Comparison of ENCODE assay signal across 8 cellular contexts in the genomic region with DNA sequence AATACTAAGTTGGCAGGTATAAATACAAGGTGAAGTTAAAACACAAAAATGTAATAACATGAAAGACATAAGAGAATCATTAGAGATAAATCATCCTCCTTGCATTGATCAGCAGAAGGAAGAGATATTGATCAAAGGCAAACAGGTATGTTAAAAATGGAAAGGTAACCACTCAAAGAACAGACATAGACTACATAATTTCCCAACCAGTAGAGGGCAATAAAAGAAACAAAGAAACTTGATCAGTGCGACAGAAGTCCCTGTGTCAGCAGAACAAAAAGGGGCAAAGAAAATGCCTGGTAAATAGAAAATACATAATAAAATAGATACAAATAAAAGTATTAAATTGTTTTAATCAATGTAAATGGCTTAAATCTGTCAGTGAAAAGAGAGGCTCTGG. TPM values are rescaled to one million over a fixed set of nuclear protein-coding genes. Genes with fewer than 3 reads are reported as not detected.
DNase-seq lines count a peak whose midpoint lies in the region; ATAC-seq and TF ChIP-seq lines count a peak whose summit lies in the region.

No MANE protein-coding gene starts in this region.

- no TSS peak for BruUV-seq in A673 (replicated peaks; lab: Mats Ljungman, UMichigan)

- H3K4me3 ChIP-seq in A673 (ENCODE audit: low read depth, low read length, poor library complexity, severe bottlenecking) (no peak overlapping the region), GM23248 (no peak overlapping the region), OCI-LY3 (ENCODE audit: low read length) (no peak overlapping the region), fibroblast of villous mesenchyme (ENCODE audit: low read depth, low read length) (no peak overlapping the region)

- WGBS in GM23248 (ENCODE audit: low coverage in 1 of 2, low lambda C conversion rate in 2 of 2, missing lambda C conversion rate in 2 of 2), 2 experiments: 94 to 100% methylated on average over 1 of the region's 1 CpG

- intact Hi-C loops in A673 (cut with micrococcal nuclease; ENCODE audit: unreplicated experiment): no loop called here

- no peaks in the 10 kb centered on the region for H3K9me2 ChIP-seq in GM23248 (ENCODE audit: insufficient read depth)

- H3K27me3 ChIP-seq in A673 (replicated peaks; ENCODE audit: insufficient read depth, low read depth, low read length, poor library complexity) (no peaks in the 10 kb centered on the region), GM23248 (replicated peaks; ENCODE audit: insufficient read depth) (no peaks in the 10 kb centered on the region), OCI-LY3 (ENCODE audit: low read depth, low read length) (no peaks in the 10 kb centered on the region)

- DNase-seq in A673 (ENCODE audit: low spot score) (peak; percentile 24), GM23248 (peak; percentile 29), fibroblast of villous mesenchyme (ENCODE audit: low read depth) (peak; percentile 16), KG1 (lab: John Stamatoyannopoulos, UW) (no peak)
- DNase-seq in stimulated activated naive CD4-positive, alpha-beta T cell (lab: John Stamatoyannopoulos, UW): no peak

- H4K20me1 ChIP-seq in GM23248 (ENCODE audit: insufficient read depth): no peaks in the 10 kb centered on the region
- H4K20me1 ChIP-seq in OCI-LY3 (ENCODE audit: insufficient read depth, low read length): no peaks in the 10 kb centered on the region

- POLR2A ChIA-PET in A673 (lab: Charles Lee; ENCODE audit: low non-redundant PET): no interaction called here

- TF ChIP-seq CTCF in A673 (conservative IDR thresholded peaks at IDR 0.05; ENCODE audit: low read depth, low read length) (peak; percentile 52; the same call in 1 of the 2 replicates), OCI-LY3 (IDR thresholded peaks at IDR 0.05; ENCODE audit: low read depth, low read length) (peak; percentile 60), fibroblast of villous mesenchyme (IDR thresholded peaks at IDR 0.05; ENCODE audit: insufficient read depth, low read depth, low read length) (peak; percentile 32)

- H3K4me2 ChIP-seq in GM23248 (ENCODE audit: unreplicated experiment) (no peak overlapping the region), OCI-LY3 (ENCODE audit: low read length) (no peak overlapping the region)

- no peak overlapping the region for H3K9ac ChIP-seq in GM23248
- H3K9ac ChIP-seq in OCI-LY3 (ENCODE audit: low read length): no peak overlapping the region

- H3K79me2 ChIP-seq in GM23248 (ENCODE audit: insufficient read depth) (no peaks in the 10 kb centered on the region), OCI-LY3 (ENCODE audit: low read length) (no peaks in the 10 kb centered on the region)

- H3K36me3 ChIP-seq in A673 (ENCODE audit: insufficient read depth, low read length, poor library complexity, severe bottlenecking): no peaks in the 10 kb centered on the region
- H3K36me3 ChIP-seq in GM23248 (ENCODE audit: low read depth): no peaks in the 10 kb centered on the region
- no peaks in the 10 kb centered on the region for H3K36me3 ChIP-seq in OCI-LY3 (replicated peaks; ENCODE audit: low read depth, low read length)

- 0 out of 2 replicates have a peak, but pooled peaks cover under 1% of the 10 kb centered on the region for H3F3A ChIP-seq in GM23248 (ENCODE audit: insufficient read depth)

- ATAC-seq in HG03378 (IDR thresholded peaks at IDR 0.05; ENCODE audit: unreplicated experiment): no peak
- ATAC-seq in HG02852 (IDR thresholded peaks at IDR 0.05; ENCODE audit: unreplicated experiment): no peak

- H3K27ac ChIP-seq in A673 (ENCODE audit: low read depth, low read length, poor library complexity, severe bottlenecking) (no peak overlapping the region), GM23248 (no peak overlapping the region), OCI-LY3 (ENCODE audit: low read length) (no peak overlapping the region)

- H3K9me3 ChIP-seq in A673 (ENCODE audit: low read depth, low read length, poor library complexity, severe bottlenecking) (no peaks in the 10 kb centered on the region), GM23248 (ENCODE audit: low read depth) (no peaks in the 10 kb centered on the region), OCI-LY3 (ENCODE audit: insufficient read depth, low read length) (no peaks in the 10 kb centered on the region)

- H3K4me1 ChIP-seq in A673 (ENCODE audit: insufficient read depth, low read length, poor library complexity, severe bottlenecking): no peaks in the 10 kb centered on the region
- H3K4me1 ChIP-seq in GM23248 (ENCODE audit: insufficient read depth): peaks cover 7% of the 10 kb centered on the region; the same call in 1 of the 2 replicates
- no peaks in the 10 kb centered on the region for H3K4me1 ChIP-seq in OCI-LY3 (ENCODE audit: low read length)

- H2AFZ ChIP-seq in GM23248 (no peak overlapping the region), OCI-LY3 (ENCODE audit: low read depth, low read length) (no peak overlapping the region)

- CTCF ChIA-PET in A673 (lab: Charles Lee): no interaction called here

- in situ Hi-C loops in GM23248 (cut with MboI): no loop called here

RNA-seq across cellular contexts. Expression of a gene that starts 53.6 kb away (rescaled TPM):
- total RNA-seq in A673 (2021) (0.17 TPM in 1 of 2 replicates, not detected in the other), fibroblast of villous mesenchyme (0.43 and 0.64 TPM in 2 replicates)
- 2.1 TPM in 1 of 2 replicates, not detected in the other for total RNA-seq in GM23248 (2014; rRNA removed; shearing (Covaris generic))
- polyA plus RNA-seq in GM23248 (2016; fragmentation: Nextera tagmentation; extraction: Ambion mirVana): not detected in 2 replicates

Comparison
In these comparisons a context has a peak if more than half of its experiments do, and no peak if none do; other contexts are left out.
1. DNase-seq: peak in A673 (single experiment), GM23248 (single experiment) and fibroblast of villous mesenchyme (single experiment); none in KG1 (single experiment) and stimulated activated naive CD4-positive, alpha-beta T cell (0 of 6).
2. Peak in every context shown above with its lines, with median percentiles within 50 percentile points of each other: CTCF ChIP-seq.